In genomic region chr11:105399505-105399904, GRCh38 we compare ENCODE assay signal across 14 cellular contexts.
"Had no signal": no experiment of that assay in that cellular context is flagged by ENCODE, and none has a peak within 500 bp of the region (broad histone marks: within the 10 kb centered on the region; RNA-seq: fewer than 3 reads in every experiment).

No MANE protein-coding gene starts in this region.

- H3K27ac ChIP-seq: esophagus squamous epithelium, prostate gland, transverse colon, uterus had no signal

- H3K4me1 ChIP-seq: esophagus squamous epithelium, prostate gland, transverse colon, uterus had no signal

- DNase-seq: activated CD4-positive, alpha-beta memory T cell treated with anti-CD3 and anti-CD28 coated beads for 36 hours; activated CD4-positive, alpha-beta T cell treated with anti-CD3 and anti-CD28 coated beads for 4 hours; amniotic stem cell; effector memory CD8-positive, alpha-beta T cell; esophagus squamous epithelium; mesenchymal stem cell; mucosa of descending colon; naive B cell; right cardiac atrium; stimulated activated CD4-positive, alpha-beta T cell treated with anti-CD3 and anti-CD28 coated beads, Interleukin-2, amount 100 ng/mL, for 48 hours; transverse colon; uterus had no signal

- H3K9me3 ChIP-seq: esophagus squamous epithelium, mucosa of descending colon, prostate gland, transverse colon, uterus had no signal

- H3K4me3 ChIP-seq: esophagus squamous epithelium, mucosa of descending colon, prostate gland, transverse colon, uterus had no signal

- FAIRE-seq: TTC549 had no signal

- H3K36me3 ChIP-seq: esophagus squamous epithelium, prostate gland, transverse colon, uterus had no signal

- ATAC-seq: effector memory CD8-positive, alpha-beta T cell; mucosa of descending colon; right cardiac atrium had no signal
